In genomic region chr12:24600996-24601395, GRCh38 we compare ENCODE assay signal across 9 cellular contexts.
DNase-seq lines count a peak whose midpoint lies in the region; ATAC-seq and TF ChIP-seq lines count a peak whose summit lies in the region.
"Had no signal": no experiment of that assay in that cellular context is flagged by ENCODE, and none has a peak within 500 bp of the region (broad histone marks: within the 10 kb centered on the region; RNA-seq: fewer than 3 reads in every experiment).

No MANE protein-coding gene starts in this region.

- H2BK5ac ChIP-seq in H9 (ENCODE audit: insufficient read length, low read length): no peak overlapping the region

- H3K4me2 ChIP-seq in H9 (ENCODE audit: insufficient read depth, insufficient read length, low read length): no peak overlapping the region

- H2BK20ac ChIP-seq in H9 (ENCODE audit: low read depth, low read length, poor library complexity, severe bottlenecking): no peak overlapping the region

- H4K5ac ChIP-seq in H9 (ENCODE audit: insufficient read length, low read depth, low read length): no peak overlapping the region

- H3K14ac ChIP-seq in H9 (ENCODE audit: insufficient read depth, low read length): no peak overlapping the region

- H3K4me1 ChIP-seq in H9 (ENCODE audit: insufficient read depth, low read length) (no peaks in the 10 kb centered on the region), BE2C (no peaks in the 10 kb centered on the region)

- H3K27ac ChIP-seq in H9 (ENCODE audit: insufficient read length, low read depth, low read length): no peak overlapping the region

- H2BK12ac ChIP-seq in H9 (ENCODE audit: insufficient read length, low read depth, low read length): no peak overlapping the region

- no peak overlapping the region for H4K8ac ChIP-seq in H9 (replicated peaks; ENCODE audit: insufficient read length, low read depth, low read length)

- no peaks in the 10 kb centered on the region for H3K9me3 ChIP-seq in H9 (ENCODE audit: control insufficient read depth, low read depth, low read length)
- no peaks in the 10 kb centered on the region for H3K9me3 ChIP-seq in BE2C

- H3K9me3 Mint-ChIP-seq in natural killer cell (no peaks in the 10 kb centered on the region), H9 (no peaks in the 10 kb centered on the region; a peak in 1 of 5 replicates)

- H3K79me2 ChIP-seq in H9 (ENCODE audit: insufficient read depth, low read length): no peaks in the 10 kb centered on the region

- no peak overlapping the region for H3K18ac ChIP-seq in H9 (ENCODE audit: insufficient read length, low read depth, low read length)

- no peak overlapping the region for H3K4me3 ChIP-seq in Jurkat, Clone E6-1 (ENCODE audit: low read length)
- no peak overlapping the region for H3K4me3 ChIP-seq in BE2C (ENCODE audit: low read depth, low read length)

- no peak overlapping the region for H3K56ac ChIP-seq in H9 (ENCODE audit: insufficient read length, low read depth, low read length)

- TF ChIP-seq CTCF in natural killer cell (IDR thresholded peaks at IDR 0.05): no peak
- no peak for TF ChIP-seq CTCF in H9 (conservative IDR thresholded peaks at IDR 0.05)
- TF ChIP-seq CTCF in BE2C (IDR thresholded peaks at IDR 0.05; ENCODE audit: low read depth, low read length): no peak

- H3K4ac ChIP-seq in H9 (ENCODE audit: low read depth, low read length): no peak overlapping the region

- intact Hi-C loops in natural killer cell (cut with micrococcal nuclease): no loop called here

- no peaks in the 10 kb centered on the region for H3K36me3 Mint-ChIP-seq in natural killer cell
- H3K36me3 Mint-ChIP-seq in H9 (ENCODE audit: insufficient read depth in 1 of 3, low read depth in 3 of 3): no peaks in the 10 kb centered on the region

- H3K23ac ChIP-seq in H9 (ENCODE audit: insufficient read length, low read depth, low read length): no peak overlapping the region

- no peak overlapping the region for H2AK5ac ChIP-seq in H9 (ENCODE audit: insufficient read length, low read length)

- DNase-seq in GDM1 (lab: John Stamatoyannopoulos, UW) (peak; percentile 13), astrocyte of the hippocampus (ENCODE audit: low read depth, low spot score) (peak; percentile 78), natural killer cell (no peak), H9 (no peak), T-helper 9 cell (no peak), BE2C (no peak), NCI-H526 (lab: John Stamatoyannopoulos, UW) (no peak)
- DNase-seq in Jurkat, Clone E6-1 (ENCODE audit: low read depth, low spot score): peak; percentile 46
- DNase-seq: effector CD8-positive, alpha-beta T cell had no signal

- no peaks in the 10 kb centered on the region for H3K36me3 ChIP-seq in BE2C

- H2BK15ac ChIP-seq in H9 (ENCODE audit: low read depth, low read length): no peak overlapping the region

- ATAC-seq in natural killer cell: peak in 2 of 3 donors; percentile 48 to 49

- H3K27ac Mint-ChIP-seq in natural killer cell (no peak overlapping the region), H9 (no peak overlapping the region)

- no peaks in the 10 kb centered on the region for H3K23me2 ChIP-seq in H9 (ENCODE audit: insufficient read length, low read depth, low read length, poor library complexity, severe bottlenecking)

- H3K27me3 Mint-ChIP-seq in natural killer cell (ENCODE audit: low read depth in 2 of 2) (no peaks in the 10 kb centered on the region), H9 (ENCODE audit: low read depth) (no peaks in the 10 kb centered on the region)

- no peak overlapping the region for H4K91ac ChIP-seq in H9 (ENCODE audit: insufficient read length, low read depth, low read length)

- H3K4me1 Mint-ChIP-seq in natural killer cell (peaks cover 6 to 12% of the 10 kb centered on the region in 2 donors), H9 (peaks cover 7 to 8% of the 10 kb centered on the region in 2 experiments)

- H3K79me1 ChIP-seq in H9 (ENCODE audit: insufficient read depth, low read depth, low read length, poor library complexity, severe bottlenecking): no peaks in the 10 kb centered on the region

- no peaks in the 10 kb centered on the region for H3K27me3 ChIP-seq in H9 (ENCODE audit: insufficient read depth, low read length)
- no peaks in the 10 kb centered on the region for H3K27me3 ChIP-seq in BE2C

- no peaks in the 10 kb centered on the region for H4K20me1 ChIP-seq in H9 (ENCODE audit: control insufficient read depth, insufficient read depth, insufficient read length)

- WGBS in H9 (ENCODE audit: extremely low coverage, insufficient read length, low lambda C conversion rate): no CpG with 5 or more reads among the region's 1 CpG

- no peak overlapping the region for H3K9ac ChIP-seq in H9 (ENCODE audit: extremely low read depth, insufficient read length, low read length)

- no peak overlapping the region for H3T11ph ChIP-seq in H9 (ENCODE audit: low read length)

- H3K4me3 Mint-ChIP-seq in natural killer cell: peak overlapping the region; percentile 69
- no peak overlapping the region for H3K4me3 Mint-ChIP-seq in H9

- no peak overlapping the region for H2AFZ ChIP-seq in H9 (ENCODE audit: low read length)

- H2BK120ac ChIP-seq in H9 (ENCODE audit: low read depth, low read length, poor library complexity, severe bottlenecking): no peak overlapping the region

Comparison
In these comparisons a context has a peak if more than half of its experiments do, and no peak if none do; other contexts are left out.
1. DNase-seq: peak in GDM1 (single experiment), Jurkat, Clone E6-1 (single experiment) and astrocyte of the hippocampus (single experiment); none in natural killer cell (single experiment), H9 (single experiment), T-helper 9 cell (single experiment), BE2C (single experiment) and NCI-H526 (0 of 2).